12 cellular contexts compared by ENCODE assay signal in genomic region chr17:48723555-48724239, GRCh38. TPM values are rescaled to one million over a fixed set of nuclear protein-coding genes. Genes with fewer than 3 reads are reported as not detected.
DNase-seq lines count a peak whose midpoint lies in the region; ATAC-seq and TF ChIP-seq lines count a peak whose summit lies in the region.
"Had no signal": no experiment of that assay in that cellular context is flagged by ENCODE, and none has a peak within 500 bp of the region (broad histone marks: within the 10 kb centered on the region; RNA-seq: fewer than 3 reads in every experiment).

No MANE protein-coding gene starts in this region.

- H3K27ac ChIP-seq in CD4-positive, CD25-positive, alpha-beta regulatory T cell (ENCODE audit: insufficient read depth, low read length, poor library complexity, severe bottlenecking), result no peak overlapping the region
- H3K27ac ChIP-seq: adrenal gland, foreskin keratinocyte, parathyroid adenoma had no signal

- H3K27me3 ChIP-seq in CD4-positive, CD25-positive, alpha-beta regulatory T cell (ENCODE audit: control insufficient read depth, insufficient read depth, low read length), result peaks cover 58% of the 10 kb centered on the region

- H3K4me1 Mint-ChIP-seq in CD4-positive, CD25-positive, alpha-beta regulatory T cell, result peaks cover 7 to 62% (median 31%) of the 10 kb centered on the region in 4 donors
- peaks cover 11% of the 10 kb centered on the region for H3K4me1 Mint-ChIP-seq in activated T-helper 17 cell treated with anti-CD3 and anti-CD28 coated beads, Interleukin-2, amount 50 U/mL, for 72 hours
- peaks cover 54% of the 10 kb centered on the region for H3K4me1 Mint-ChIP-seq in mesothelial cell of epicardium

- peaks cover 58% of the 10 kb centered on the region for H3K4me1 ChIP-seq in CD4-positive, CD25-positive, alpha-beta regulatory T cell (ENCODE audit: control insufficient read depth, insufficient read depth, low read length, poor library complexity, severe bottlenecking)
- H3K4me1 ChIP-seq: foreskin keratinocyte, parathyroid adenoma had no signal

- H3K27me3 Mint-ChIP-seq in CD4-positive, CD25-positive, alpha-beta regulatory T cell, result peaks cover 100% of the 10 kb centered on the region
- peaks cover 72% of the 10 kb centered on the region for H3K27me3 Mint-ChIP-seq in activated T-helper 17 cell treated with anti-CD3 and anti-CD28 coated beads, Interleukin-2, amount 50 U/mL, for 72 hours
- peaks cover 98% of the 10 kb centered on the region for H3K27me3 Mint-ChIP-seq in mesothelial cell of epicardium (ENCODE audit: low read depth)

- no peak for ATAC-seq in CD4-positive, CD25-positive, alpha-beta regulatory T cell (ENCODE audit: low read depth in 2 of 2)
- ATAC-seq in activated T-helper 17 cell treated with anti-CD3 and anti-CD28 coated beads, Interleukin-2, amount 50 U/mL, for 72 hours (replicated peaks), result no peak

- H3K4me3 Mint-ChIP-seq in CD4-positive, CD25-positive, alpha-beta regulatory T cell, result peak overlapping the region; percentile 50 to 91 (median 67)
- H3K4me3 Mint-ChIP-seq in activated T-helper 17 cell treated with anti-CD3 and anti-CD28 coated beads, Interleukin-2, amount 50 U/mL, for 72 hours, result peak overlapping the region; percentile 50
- peak overlapping the region; percentile 79 for H3K4me3 Mint-ChIP-seq in mesothelial cell of epicardium

- H3K9me3 Mint-ChIP-seq in CD4-positive, CD25-positive, alpha-beta regulatory T cell, result peaks cover 0 to 6% (median 2%) of the 10 kb centered on the region in 7 donors
- H3K9me3 Mint-ChIP-seq in activated T-helper 17 cell treated with anti-CD3 and anti-CD28 coated beads, Interleukin-2, amount 50 U/mL, for 72 hours, result no peaks in the 10 kb centered on the region
- H3K9me3 Mint-ChIP-seq in mesothelial cell of epicardium, result no peaks in the 10 kb centered on the region

- no peaks in the 10 kb centered on the region for H3K36me3 Mint-ChIP-seq in CD4-positive, CD25-positive, alpha-beta regulatory T cell
- peaks cover 6% of the 10 kb centered on the region for H3K36me3 Mint-ChIP-seq in activated T-helper 17 cell treated with anti-CD3 and anti-CD28 coated beads, Interleukin-2, amount 50 U/mL, for 72 hours (ENCODE audit: low read depth)
- H3K36me3 Mint-ChIP-seq in mesothelial cell of epicardium, result no peaks in the 10 kb centered on the region

- DNase-seq in CD4-positive, CD25-positive, alpha-beta regulatory T cell, result peak in 1 of 3 donors; percentile 36
- DNase-seq in HFF-Myc (ENCODE audit: extremely low read depth, low read depth) (no peak), mesothelial cell of epicardium (ENCODE audit: low spot score in 2 of 2, unreplicated experiment in 2 of 2) (no peak), NCI-H446 treated with DMSO at 0.1 percent for 48 hours (lab: John Stamatoyannopoulos, UW) (no peak), amniotic stem cell (lab: John Stamatoyannopoulos, UW) (no peak), amygdala (lab: John Stamatoyannopoulos, UW) (no peak), NCI-H2107 treated with DMSO at 0.1 percent for 48 hours (lab: John Stamatoyannopoulos, UW; ENCODE audit: unreplicated experiment) (no peak)

- TF ChIP-seq CTCF in HFF-Myc (IDR thresholded peaks at IDR 0.05; ENCODE audit: low read depth, low read length, missing control alignments) (no peak), mesothelial cell of epicardium (IDR thresholded peaks at IDR 0.05; ENCODE audit: unreplicated experiment) (no peak)

- H3K36me3 ChIP-seq in CD4-positive, CD25-positive, alpha-beta regulatory T cell (ENCODE audit: control insufficient read depth, insufficient read depth, low read length), result no peaks in the 10 kb centered on the region
- H3K36me3 ChIP-seq: adrenal gland had no signal

- peak overlapping the region in 2 of 3 donors; percentile 26 to 70 for H3K27ac Mint-ChIP-seq in CD4-positive, CD25-positive, alpha-beta regulatory T cell
- no peak overlapping the region for H3K27ac Mint-ChIP-seq in activated T-helper 17 cell treated with anti-CD3 and anti-CD28 coated beads, Interleukin-2, amount 50 U/mL, for 72 hours
- peak overlapping the region; percentile 95 for H3K27ac Mint-ChIP-seq in mesothelial cell of epicardium

- H3K9me3 ChIP-seq in CD4-positive, CD25-positive, alpha-beta regulatory T cell (ENCODE audit: control insufficient read depth in 2 of 2, low read length in 2 of 2), result no peaks in the 10 kb centered on the region
- H3K9me3 ChIP-seq: adrenal gland, SK-N-SH had no signal

- H3K4me3 ChIP-seq in CD4-positive, CD25-positive, alpha-beta regulatory T cell (ENCODE audit: low read depth, low read length), result peak overlapping the region; percentile 35
- 0 out of 2 replicates have a peak overlapping the region, but pooled peaks have one; percentile 3 for H3K4me3 ChIP-seq in HFF-Myc (replicated peaks; ENCODE audit: low read depth, low read length)

RNA-seq across cellular contexts. Expression of gene PRAC2, which starts 0.7 kb away (rescaled TPM):
- not detected for total RNA-seq in CD4-positive, CD25-positive, alpha-beta regulatory T cell
- not detected for polyA plus RNA-seq in CD4-positive, CD25-positive, alpha-beta regulatory T cell
- total RNA-seq in activated T-helper 17 cell treated with anti-CD3 and anti-CD28 coated beads, Interleukin-2, amount 50 U/mL, for 72 hours, result not detected
- 7.3 to 8.5 TPM (median 7.9 TPM) in 3 replicates for total RNA-seq in mesothelial cell of epicardium
- total RNA-seq: adrenal gland, foreskin keratinocyte had no signal
- polyA plus RNA-seq: adrenal gland, foreskin keratinocyte, SK-N-SH had no signal

RNA-seq across cellular contexts. Expression of gene PRAC1, which starts 1.4 kb away (rescaled TPM):
- total RNA-seq in CD4-positive, CD25-positive, alpha-beta regulatory T cell, result not detected
- not detected for polyA plus RNA-seq in CD4-positive, CD25-positive, alpha-beta regulatory T cell
- total RNA-seq in activated T-helper 17 cell treated with anti-CD3 and anti-CD28 coated beads, Interleukin-2, amount 50 U/mL, for 72 hours, result not detected
- total RNA-seq in mesothelial cell of epicardium, result 14.0 to 16.8 TPM (median 15.2 TPM) in 3 replicates
- total RNA-seq: adrenal gland, foreskin keratinocyte had no signal
- polyA plus RNA-seq: foreskin keratinocyte, SK-N-SH had no signal

RNA-seq across cellular contexts. Expression of gene HOXB13, which starts 4.9 kb away (rescaled TPM):
- total RNA-seq in CD4-positive, CD25-positive, alpha-beta regulatory T cell, result not detected
- not detected for polyA plus RNA-seq in CD4-positive, CD25-positive, alpha-beta regulatory T cell
- total RNA-seq in activated T-helper 17 cell treated with anti-CD3 and anti-CD28 coated beads, Interleukin-2, amount 50 U/mL, for 72 hours, result not detected
- 26.4 to 26.9 TPM (median 26.8 TPM) in 3 replicates for total RNA-seq in mesothelial cell of epicardium
- total RNA-seq: foreskin keratinocyte had no signal
- polyA plus RNA-seq: adrenal gland, foreskin keratinocyte, SK-N-SH had no signal

Comparison
In these comparisons a context has a peak if more than half of its experiments do, and no peak if none do; other contexts are left out.
1. RNA of gene PRAC1, which starts 1.4 kb away (total RNA-seq): 14.0 to 16.8 TPM in mesothelial cell of epicardium; not detected in CD4-positive, CD25-positive, alpha-beta regulatory T cell (single experiment) and not detected in activated T-helper 17 cell treated with anti-CD3 and anti-CD28 coated beads, Interleukin-2, amount 50 U/mL, for 72 hours; every median in the first group is over 10 times any median in the second.
2. RNA of gene HOXB13, which starts 4.9 kb away (total RNA-seq): 26.4 to 26.9 TPM in mesothelial cell of epicardium; not detected in CD4-positive, CD25-positive, alpha-beta regulatory T cell (single experiment) and not detected in activated T-helper 17 cell treated with anti-CD3 and anti-CD28 coated beads, Interleukin-2, amount 50 U/mL, for 72 hours; every median in the first group is over 10 times any median in the second.
3. Peak in every context shown above with its lines, with median percentiles within 50 percentile points of each other: H3K4me3 Mint-ChIP-seq.